8 cellular contexts compared by ENCODE assay signal in the genomic region with DNA sequence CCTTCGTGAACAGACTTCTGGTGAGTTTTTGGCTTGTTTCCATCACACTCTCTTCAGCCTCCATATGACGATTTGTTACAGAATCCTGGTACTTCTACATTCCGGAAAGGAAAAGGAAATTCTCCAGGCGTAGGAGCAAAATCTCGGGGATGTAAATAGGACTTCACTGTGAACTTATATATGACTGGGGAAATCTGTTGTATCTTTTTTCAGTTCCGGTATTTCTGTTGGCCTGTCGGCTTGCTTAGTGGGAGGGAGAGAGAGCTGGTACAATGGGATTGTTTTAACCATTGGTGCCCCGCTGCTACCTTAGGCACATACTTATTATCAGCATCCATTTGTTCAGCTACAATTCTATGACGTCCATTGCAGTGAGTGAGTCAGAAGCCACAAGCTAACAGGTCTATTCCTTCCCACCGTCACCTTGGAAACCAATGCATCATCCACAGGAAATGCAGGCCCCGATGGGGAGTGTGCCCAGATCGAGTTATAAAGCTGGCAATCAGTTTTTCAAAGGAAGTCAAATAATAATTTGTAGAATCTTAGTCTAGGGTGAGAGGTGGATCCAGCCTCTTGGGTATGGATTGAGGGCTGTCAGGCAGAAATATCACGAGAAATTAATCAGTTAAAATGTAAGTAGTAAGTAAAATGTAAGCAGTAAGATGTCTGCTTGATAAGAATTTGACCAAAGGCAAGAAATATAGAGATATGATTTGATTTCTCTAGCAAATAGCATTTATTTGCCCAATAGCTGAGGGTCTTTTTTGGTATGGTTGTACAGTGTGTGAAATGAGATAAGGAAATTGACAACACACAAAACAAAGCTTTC.
DNase-seq lines count a peak whose midpoint lies in the region; ATAC-seq lines count a peak whose summit lies in the region.

No MANE protein-coding gene starts in this region.

- no peak for ATAC-seq in HG02938 (IDR thresholded peaks at IDR 0.05; ENCODE audit: unreplicated experiment)

- H3K36me3 ChIP-seq in SJCRH30: no peaks in the 10 kb centered on the region

- H3K27me3 Mint-ChIP-seq in activated naive CD8-positive, alpha-beta T cell: no peaks in the 10 kb centered on the region

- H3K9me3 Mint-ChIP-seq in activated naive CD8-positive, alpha-beta T cell (ENCODE audit: low read depth): no peaks in the 10 kb centered on the region

- H3K27ac ChIP-seq in SJCRH30: no peak overlapping the region

- DNase-seq in GM04504 (ENCODE audit: low read depth) (peak; percentile 97), SJCRH30 (peak; percentile 45 to 50), iPS-NIHi11 (ENCODE audit: low spot score) (peak; percentile 18), OCI-M2 (lab: John Stamatoyannopoulos, UW; ENCODE audit: unreplicated experiment) (no peak), HUDEP-2 (lab: John Stamatoyannopoulos, UW; ENCODE audit: unreplicated experiment in 76 of 76) (no peak)
- DNase-seq in stimulated activated CD4-positive, alpha-beta T cell treated with anti-CD3 and anti-CD28 coated beads, Interleukin-2, amount 100 ng/mL, for 4 hours (ENCODE audit: low read depth): peak; percentile 76

- peaks cover 3% of the 10 kb centered on the region; the same call in 1 of the 2 replicates for H3K9me3 ChIP-seq in SJCRH30 (replicated peaks)

- no peaks in the 10 kb centered on the region; the same call in 1 of the 2 replicates for H3K4me1 ChIP-seq in SJCRH30

- no peaks in the 10 kb centered on the region for H3K27me3 ChIP-seq in SJCRH30

- H3K27ac Mint-ChIP-seq in activated naive CD8-positive, alpha-beta T cell: peak overlapping the region; percentile 95

- H3K4me1 Mint-ChIP-seq in activated naive CD8-positive, alpha-beta T cell (ENCODE audit: low read depth): peaks cover 56% of the 10 kb centered on the region

- H3K36me3 Mint-ChIP-seq in activated naive CD8-positive, alpha-beta T cell: no peaks in the 10 kb centered on the region

- peak overlapping the region; percentile 77 for H3K4me3 Mint-ChIP-seq in activated naive CD8-positive, alpha-beta T cell

- H3K4me3 ChIP-seq in SJCRH30: peak overlapping the region; percentile 27

Comparison
In these comparisons a context has a peak if more than half of its experiments do, and no peak if none do; other contexts are left out.
1. DNase-seq: peak in GM04504 (single experiment), SJCRH30 (2 of 2), iPS-NIHi11 (single experiment) and stimulated activated CD4-positive, alpha-beta T cell treated with anti-CD3 and anti-CD28 coated beads, Interleukin-2, amount 100 ng/mL, for 4 hours (single experiment); none in OCI-M2 (single experiment) and HUDEP-2 (0 of 76).